In the genomic region with DNA sequence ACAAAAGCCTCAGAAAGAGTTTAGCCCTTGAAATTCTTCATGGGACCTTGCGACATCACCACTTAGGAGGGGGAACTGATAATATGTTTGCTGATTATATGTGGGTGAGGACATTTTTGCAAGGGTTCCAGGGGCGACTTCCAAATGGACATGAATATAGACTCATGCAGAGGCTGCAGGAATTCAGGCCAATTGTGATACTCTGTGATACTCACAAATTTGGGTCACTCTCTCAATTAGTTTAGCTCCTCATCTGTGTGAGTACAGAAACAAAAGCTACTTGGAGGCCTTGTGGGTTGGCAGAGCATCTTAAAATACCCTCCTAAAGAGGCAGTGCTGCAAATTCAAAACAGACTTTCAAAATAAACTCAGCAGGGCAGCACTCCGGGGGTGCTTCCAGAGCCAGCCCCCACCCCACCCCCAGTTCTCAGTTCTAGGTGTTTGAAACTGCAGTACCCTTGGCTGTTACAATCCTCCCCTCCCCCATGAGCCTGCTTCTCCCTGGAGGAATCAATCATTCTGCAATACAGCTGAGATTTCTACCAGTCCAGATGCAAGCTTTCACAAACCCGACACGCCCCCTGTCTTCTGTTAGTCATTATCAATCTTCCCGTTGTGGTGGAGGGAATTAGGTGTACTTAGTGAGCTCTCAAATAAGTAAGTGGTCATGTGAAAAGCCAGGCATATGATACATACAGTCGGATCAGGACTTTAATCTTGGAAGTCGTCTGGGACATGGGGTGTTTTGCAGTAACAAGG, we compare ENCODE assay signal across 8 cellular contexts.
DNase-seq lines count a peak whose midpoint lies in the region; ATAC-seq lines count a peak whose summit lies in the region.

No MANE protein-coding gene starts in this region.

- H3K4me3 ChIP-seq in skeletal muscle cell (ENCODE audit: low read depth, low read length) = no peak overlapping the region

- DNase-seq in stimulated activated CD4-positive, alpha-beta T cell treated with anti-CD3 and anti-CD28 coated beads, Interleukin-2, amount 100 ng/mL, for 24 hours = peak; percentile 35 to 39
- DNase-seq in stimulated activated CD4-positive, alpha-beta T cell treated with anti-CD3 and anti-CD28 coated beads, Interleukin-12 subunit alpha, Interleukin-12 subunit beta, amount 100 ng/mL, for 4 hours = no peak
- peak; percentile 42 for DNase-seq in RKO (ENCODE audit: low spot score)
- peak; percentile 98 for DNase-seq in fibroblast of the conjunctiva (ENCODE audit: low read depth)
- DNase-seq in skeletal muscle cell (ENCODE audit: low read depth) = peak; percentile 95
- no peak for DNase-seq in cerebellum (ENCODE audit: low spot score)

- ATAC-seq in HG03175 (IDR thresholded peaks at IDR 0.05; ENCODE audit: unreplicated experiment) = peak; percentile 35
- ATAC-seq in HG03097 (IDR thresholded peaks at IDR 0.05; ENCODE audit: low FRiP score, unreplicated experiment) = no peak

Comparison
In these comparisons a context has a peak if more than half of its experiments do, and no peak if none do; other contexts are left out.
1. DNase-seq: peak in stimulated activated CD4-positive, alpha-beta T cell treated with anti-CD3 and anti-CD28 coated beads, Interleukin-2, amount 100 ng/mL, for 24 hours (2 of 2), RKO (single experiment), fibroblast of the conjunctiva (single experiment) and skeletal muscle cell (single experiment); none in stimulated activated CD4-positive, alpha-beta T cell treated with anti-CD3 and anti-CD28 coated beads, Interleukin-12 subunit alpha, Interleukin-12 subunit beta, amount 100 ng/mL, for 4 hours (single experiment) and cerebellum (single experiment).